Comparison of ENCODE assay signal across 9 cellular contexts in the genomic region with DNA sequence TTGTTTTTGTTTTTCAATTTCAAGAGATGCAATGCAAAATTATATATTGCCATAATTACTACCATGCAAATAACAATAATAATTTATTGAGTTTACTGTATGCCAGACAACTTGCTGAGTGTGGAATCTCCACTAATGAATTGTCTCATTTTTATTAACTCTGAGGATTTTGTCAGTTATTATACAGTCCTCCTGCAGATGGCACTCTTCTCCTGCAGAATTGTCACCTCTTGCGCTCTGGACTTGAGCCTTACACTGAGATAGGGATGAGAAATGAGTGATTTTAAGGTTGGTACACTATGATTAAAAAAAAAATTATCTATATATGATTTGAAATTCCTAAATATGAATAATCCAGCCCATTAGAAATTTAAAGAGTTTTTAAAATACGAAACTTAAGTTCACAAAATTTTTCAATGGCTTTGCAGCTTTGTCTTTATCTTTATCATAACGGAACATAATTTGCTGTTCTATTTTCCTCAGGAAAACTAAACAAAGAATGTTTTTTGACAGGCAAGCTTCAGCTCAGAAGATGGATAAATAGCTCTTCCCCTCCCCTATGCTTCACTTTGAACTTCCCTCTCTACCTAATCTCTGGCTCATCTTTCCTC. TPM values are rescaled to one million over a fixed set of nuclear protein-coding genes. Genes with fewer than 3 reads are reported as not detected.
A peak's percentile ranks its signal among the peaks of the same experiment; 100 is the strongest.
DNase-seq lines count a peak whose midpoint lies in the region; ATAC-seq and TF ChIP-seq lines count a peak whose summit lies in the region.
"Had no signal": no experiment of that assay in that cellular context is flagged by ENCODE, and none has a peak within 500 bp of the region (broad histone marks: within the 10 kb centered on the region; RNA-seq: fewer than 3 reads in every experiment).

No MANE protein-coding gene starts in this region.

- H3K27ac Mint-ChIP-seq in activated T-cell treated with anti-CD3 and anti-CD28 coated beads, Interleukin-2, amount 50 U/mL, for 72 hours: no peak overlapping the region

- H3K36me3 Mint-ChIP-seq in activated T-cell treated with anti-CD3 and anti-CD28 coated beads, Interleukin-2, amount 50 U/mL, for 72 hours (ENCODE audit: insufficient read depth in 2 of 2): peaks cover 0 to 2% of the 10 kb centered on the region in 2 donors

- H3K9me3 ChIP-seq in psoas muscle: no peaks in the 10 kb centered on the region
- H3K9me3 ChIP-seq: SJSA1 had no signal

- intact Hi-C loops in psoas muscle (cut with DNase I): loop anchor here in 1 of 2 donors (5.0 to 10.0 kb wide), 2 partner anchors 623 to 1265 kb away; no protein-coding TSS in a partner anchor

- WGBS in psoas muscle, 3 donors: 64 to 71% (median 70%) methylated on average over 3 of the region's 3 CpGs

- H3K27me3 ChIP-seq in psoas muscle (ENCODE audit: insufficient read depth in 3 of 3, low read length in 2 of 3): peaks cover 0 to 2% (median 0%) of the 10 kb centered on the region in 3 donors
- H3K27me3 ChIP-seq: SJSA1 had no signal

- peak; percentile 61 for ATAC-seq in GM18508 (IDR thresholded peaks at IDR 0.05; ENCODE audit: insufficient read depth, unreplicated experiment)
- ATAC-seq in HG02973 (IDR thresholded peaks at IDR 0.05; ENCODE audit: unreplicated experiment): peak; percentile 77
- ATAC-seq in activated T-cell treated with anti-CD3 and anti-CD28 coated beads, Interleukin-2, amount 50 U/mL, for 72 hours (replicated peaks in 1 of 2): peak in 1 of 2 donors; percentile 36
- peak; percentile 53 to 90 (median 66) for ATAC-seq in psoas muscle

- H3K4me1 ChIP-seq in psoas muscle: no peaks in the 10 kb centered on the region
- H3K4me1 ChIP-seq: SJSA1 had no signal

- no peak overlapping the region for H3K27ac ChIP-seq in psoas muscle
- H3K27ac ChIP-seq: SJSA1 had no signal

- peak; percentile 63 for DNase-seq in CD1c-positive myeloid dendritic cell (ENCODE audit: extremely low spot score)
- DNase-seq in NCI-H2107 treated with DMSO at 0.1 percent for 48 hours (lab: John Stamatoyannopoulos, UW; ENCODE audit: unreplicated experiment): peak; percentile 2
- peak; percentile 23 to 38 for DNase-seq in activated T-cell treated with anti-CD3 and anti-CD28 coated beads, Interleukin-2, amount 50 U/mL, for 72 hours
- peak; percentile 27 for DNase-seq in germinal center (ENCODE audit: low spot score)
- DNase-seq in psoas muscle: no peak
- DNase-seq in NCI-H226: no peak

- H3K4me3 Mint-ChIP-seq in activated T-cell treated with anti-CD3 and anti-CD28 coated beads, Interleukin-2, amount 50 U/mL, for 72 hours: no peak overlapping the region

- TF ChIP-seq CTCF in psoas muscle (IDR thresholded peaks at IDR 0.05): peak; percentile 77

- peaks cover 7% of the 10 kb centered on the region for H3K4me1 Mint-ChIP-seq in activated T-cell treated with anti-CD3 and anti-CD28 coated beads, Interleukin-2, amount 50 U/mL, for 72 hours (ENCODE audit: low read depth)

- peaks cover 45% of the 10 kb centered on the region for H3K27me3 Mint-ChIP-seq in activated T-cell treated with anti-CD3 and anti-CD28 coated beads, Interleukin-2, amount 50 U/mL, for 72 hours (ENCODE audit: low read depth)

- H3K9me3 Mint-ChIP-seq in activated T-cell treated with anti-CD3 and anti-CD28 coated beads, Interleukin-2, amount 50 U/mL, for 72 hours: no peaks in the 10 kb centered on the region

- H3K4me3 ChIP-seq in psoas muscle: no peak overlapping the region
- H3K4me3 ChIP-seq: SJSA1 had no signal

- no peaks in the 10 kb centered on the region for H3K36me3 ChIP-seq in psoas muscle (ENCODE audit: insufficient read depth in 1 of 2, low read depth in 1 of 2)
- H3K36me3 ChIP-seq: SJSA1 had no signal

RNA-seq across cellular contexts. Expression of a gene that starts 12.7 kb away (rescaled TPM):
- total RNA-seq in activated T-cell treated with anti-CD3 and anti-CD28 coated beads, Interleukin-2, amount 50 U/mL, for 72 hours: 10 to 100 TPM; 12.2 to 12.8 TPM
- total RNA-seq in psoas muscle: 10 to 100 TPM in 1 of 4 donors, 1 to 10 TPM in 3; 5.7 to 10.7 (median 6.6) TPM
- 1 to 10 TPM; 3.9 to 8.5 (median 4.5) TPM for polyA plus RNA-seq in psoas muscle

Comparison
In these comparisons a context has a peak if more than half of its experiments do, and no peak if none do; other contexts are left out.
1. DNase-seq: peak in CD1c-positive myeloid dendritic cell (single experiment), NCI-H2107 treated with DMSO at 0.1 percent for 48 hours (single experiment), activated T-cell treated with anti-CD3 and anti-CD28 coated beads, Interleukin-2, amount 50 U/mL, for 72 hours (2 of 2) and germinal center (single experiment); none in psoas muscle (0 of 2) and NCI-H226 (single experiment).